Comparison of ENCODE assay signal across 8 cellular contexts in the genomic region with DNA sequence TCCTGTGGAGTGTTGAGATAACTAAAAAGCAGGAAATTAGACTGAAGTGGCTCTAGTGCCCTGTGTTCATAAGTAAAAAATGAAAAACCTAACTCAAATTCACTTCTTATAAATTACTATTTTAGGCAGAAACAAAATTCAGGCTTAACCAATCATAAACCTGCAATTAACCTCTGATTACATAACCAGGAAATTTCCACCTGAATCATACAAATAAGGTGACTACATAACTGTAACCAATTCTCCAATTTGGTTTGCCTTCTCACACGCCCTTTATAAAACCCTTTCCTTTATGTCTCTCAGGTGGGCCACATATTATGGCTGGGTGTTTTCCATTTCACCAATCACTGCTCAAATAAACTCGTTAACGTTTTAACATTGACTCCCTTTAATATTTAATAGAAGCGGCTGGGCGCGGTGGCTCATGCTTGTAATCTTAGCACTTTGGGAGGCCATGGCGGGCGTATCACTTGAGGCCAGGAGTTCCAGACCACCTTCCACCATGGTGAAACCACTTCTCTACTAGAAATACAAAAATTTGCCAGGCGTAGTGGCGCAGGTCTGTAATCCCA. TPM values are rescaled to one million over a fixed set of nuclear protein-coding genes. Genes with fewer than 3 reads are reported as not detected.
DNase-seq lines count a peak whose midpoint lies in the region; ATAC-seq, FAIRE-seq and TF ChIP-seq lines count a peak whose summit lies in the region.

No MANE protein-coding gene starts in this region.

- peak overlapping the region; percentile 97 for H3K9ac ChIP-seq in endodermal cell (ENCODE audit: extremely low read depth, low read length, poor library complexity, severe bottlenecking)

- no peaks in the 10 kb centered on the region; the same call in 1 of the 2 replicates for H4K20me1 ChIP-seq in PC-9 (ENCODE audit: insufficient read depth)

- H3K9me3 Mint-ChIP-seq in endodermal cell (no peaks in the 10 kb centered on the region), nephron (no peaks in the 10 kb centered on the region)

- ATAC-seq in GM21447 (IDR thresholded peaks at IDR 0.05; ENCODE audit: unreplicated experiment), result peak; percentile 18

- H2AFZ ChIP-seq in PC-9, result peak overlapping the region; percentile 93

- peaks cover 35% of the 10 kb centered on the region for H3K36me3 ChIP-seq in PC-9 (ENCODE audit: low read depth)
- H3K36me3 ChIP-seq in endodermal cell (ENCODE audit: control insufficient read depth, insufficient read depth, low read length), result peaks cover 44% of the 10 kb centered on the region

- H3K27ac Mint-ChIP-seq in endodermal cell (peak overlapping the region; percentile 98), nephron (peak overlapping the region; percentile 92 to 99 (median 97))

- no peak for TF ChIP-seq CTCF in PC-9 (conservative IDR thresholded peaks at IDR 0.05)
- no peak for TF ChIP-seq CTCF in endodermal cell (conservative IDR thresholded peaks at IDR 0.05)
- no peak for TF ChIP-seq CTCF in nephron (IDR thresholded peaks at IDR 0.05; ENCODE audit: unreplicated experiment in 3 of 3)

- peak overlapping the region; percentile 37; the same call in 1 of the 2 replicates for H3K27ac ChIP-seq in PC-9
- H3K27ac ChIP-seq in endodermal cell (ENCODE audit: low read depth, low read length), result peak overlapping the region; percentile 99

- CTCF ChIA-PET in PC-9 (lab: Charles Lee), result interaction anchor here (0.7 kb wide), 1 partner anchor 10 kb away, joined by 4 read pairs; no protein-coding TSS in a partner anchor

- BruUV-seq in PC-9 (replicated peaks; lab: Mats Ljungman, UMichigan), result no TSS peak

- POLR2A ChIA-PET in PC-9 (lab: Charles Lee; ENCODE audit: unreplicated experiment), result interaction anchor here (0.8 kb wide), 1 partner anchor 23 kb away, joined by 4 read pairs; the partner anchor contains the start of gene ZNF724

- no peaks in the 10 kb centered on the region for H3K27me3 ChIP-seq in PC-9 (ENCODE audit: insufficient read depth, low read depth)
- H3K27me3 ChIP-seq in endodermal cell (ENCODE audit: control insufficient read depth, insufficient read depth, low read length, poor library complexity, severe bottlenecking), result no peaks in the 10 kb centered on the region

- H3K4me1 ChIP-seq in PC-9 (replicated peaks; ENCODE audit: insufficient read depth), result peaks cover 6% of the 10 kb centered on the region
- H3K4me1 ChIP-seq in endodermal cell (ENCODE audit: control insufficient read depth, insufficient read depth, low read length), result no peaks in the 10 kb centered on the region

- H3K36me3 Mint-ChIP-seq in endodermal cell (ENCODE audit: low read depth) (peaks cover 44% of the 10 kb centered on the region), nephron (ENCODE audit: low read depth) (peaks cover 36% of the 10 kb centered on the region)

- 1 to 3% methylated on average over 5 to 10 of the region's 10 CpGs for WGBS in endodermal cell (ENCODE audit: insufficient coverage in 1 of 2, insufficient read length in 1 of 2), 2 experiments

- H3K79me2 ChIP-seq in PC-9 (ENCODE audit: low read depth), result peaks cover 27% of the 10 kb centered on the region

- H3K4me1 Mint-ChIP-seq in endodermal cell (peaks cover 32% of the 10 kb centered on the region), nephron (peaks cover 20% of the 10 kb centered on the region)

- no peaks in the 10 kb centered on the region for H3K27me3 Mint-ChIP-seq in endodermal cell (ENCODE audit: insufficient read depth)
- H3K27me3 Mint-ChIP-seq in nephron (ENCODE audit: low read depth), result no peaks in the 10 kb centered on the region

- peak overlapping the region; percentile 95 for H3K4me3 ChIP-seq in PC-9
- H3K4me3 ChIP-seq in endodermal cell (ENCODE audit: low read length), result peak overlapping the region; percentile 99

- DNase-seq in PC-9 (no peak), endodermal cell (no peak), SW480 (ENCODE audit: low spot score) (no peak), AG08396 (ENCODE audit: low spot score) (no peak), HTR-8/SVneo (ENCODE audit: insufficient read length, low spot score) (no peak), GM19240 (ENCODE audit: insufficient read length, low spot score) (no peak)

- H3K4me2 ChIP-seq in PC-9, result peak overlapping the region; percentile 78

- no peaks in the 10 kb centered on the region for H3F3A ChIP-seq in PC-9 (ENCODE audit: insufficient read depth, low read depth)

- FAIRE-seq in HTR-8/SVneo (lab: Jason Lieb, UNC), result no peak

- intact Hi-C loops in PC-9 (cut with micrococcal nuclease; ENCODE audit: unreplicated experiment), result loop anchor here (1.0 to 10.0 kb wide), 2 partner anchors 23 to 122 kb away; partner anchors contain the start of genes ZNF724 and ZNF91

- no peaks in the 10 kb centered on the region for H3K9me2 ChIP-seq in PC-9 (ENCODE audit: insufficient read depth)

- H3K4me3 Mint-ChIP-seq in endodermal cell (peak overlapping the region; percentile 96), nephron (peak overlapping the region; percentile 99 to 100 (median 100))

- H3K9me3 ChIP-seq in PC-9 (ENCODE audit: insufficient read depth, low read depth) (peaks cover 5% of the 10 kb centered on the region; the same call in 1 of the 2 replicates), endodermal cell (ENCODE audit: control insufficient read depth, low read length) (no peaks in the 10 kb centered on the region)

RNA-seq across cellular contexts. Expression of gene ZNF724, which starts 22.9 kb away (rescaled TPM):
- total RNA-seq in PC-9 (2021) (8.4 and 8.7 TPM in 2 replicates), endodermal cell (10 to 100 TPM; 49.8 to 62.1 TPM)
- 15.7 TPM for polyA plus RNA-seq in endodermal cell (2013, experiment 1 of 2)
- polyA plus RNA-seq in endodermal cell (2013, experiment 2 of 2), result 18.1 TPM
